10 cellular contexts compared by ENCODE assay signal in genomic region chr16:56789360-56789759, GRCh38. TPM values are rescaled to one million over a fixed set of nuclear protein-coding genes. Genes with fewer than 3 reads are reported as not detected.
DNase-seq lines count a peak whose midpoint lies in the region; ATAC-seq and TF ChIP-seq lines count a peak whose summit lies in the region.
"Had no signal": no experiment of that assay in that cellular context is flagged by ENCODE, and none has a peak within 500 bp of the region (broad histone marks: within the 10 kb centered on the region; RNA-seq: fewer than 3 reads in every experiment).

No MANE protein-coding gene starts in this region.

- H3K36me3 ChIP-seq in MM.1S (replicated peaks; ENCODE audit: insufficient read depth, low read length): no peaks in the 10 kb centered on the region
- no peaks in the 10 kb centered on the region for H3K36me3 ChIP-seq in uterus

- no peak for TF ChIP-seq POLR2A in uterus (IDR thresholded peaks at IDR 0.05)

- no peak overlapping the region for H2AFZ ChIP-seq in MM.1S (ENCODE audit: low read length)

- H3K4me1 ChIP-seq in MM.1S (ENCODE audit: low read length) (no peaks in the 10 kb centered on the region), uterus (no peaks in the 10 kb centered on the region)

- no peaks in the 10 kb centered on the region for H4K20me1 ChIP-seq in MM.1S (ENCODE audit: insufficient read depth, low read length)

- H3F3A ChIP-seq in MM.1S (ENCODE audit: insufficient read depth, low read length): no peaks in the 10 kb centered on the region

- H3K27me3 Mint-ChIP-seq in activated CD4-positive, alpha-beta T cell treated with anti-CD3 and anti-CD28 coated beads, Interleukin-2, amount 10 ng/mL, durations not matched to agents 7 days and 5 days: no peaks in the 10 kb centered on the region
- H3K27me3 Mint-ChIP-seq: activated B cell treated with CpG ODN at 0.5 μM for 24 hours; CD8-positive, alpha-beta memory T cell had no signal

- H3K36me3 Mint-ChIP-seq in activated CD4-positive, alpha-beta T cell treated with anti-CD3 and anti-CD28 coated beads, Interleukin-2, amount 10 ng/mL, durations not matched to agents 7 days and 5 days (ENCODE audit: low read depth): no peaks in the 10 kb centered on the region

- H3K9me3 ChIP-seq in MM.1S (replicated peaks; ENCODE audit: insufficient read depth, low read length): no peaks in the 10 kb centered on the region
- H3K9me3 ChIP-seq in uterus: no peaks in the 10 kb centered on the region

- H3K27ac ChIP-seq in MM.1S (ENCODE audit: low read length) (no peak overlapping the region), uterus (no peak overlapping the region)

- H3K9ac ChIP-seq in MM.1S (ENCODE audit: low read length): no peak overlapping the region

- ATAC-seq in left ventricle myocardium superior: peak; percentile 71
- no peak for ATAC-seq in GM21390 (IDR thresholded peaks at IDR 0.05; ENCODE audit: unreplicated experiment)

- peak; percentile 51 for DNase-seq in NCI-H82 (lab: John Stamatoyannopoulos, UW)
- DNase-seq in NCI-H82 treated with DMSO at 0.1 percent for 48 hours (lab: John Stamatoyannopoulos, UW; ENCODE audit: unreplicated experiment): no peak
- peak; percentile 78 for DNase-seq in MM.1S
- DNase-seq in activated CD4-positive, alpha-beta T cell treated with anti-CD3 and anti-CD28 coated beads, Interleukin-2, amount 10 ng/mL, durations not matched to agents 7 days and 5 days: peak; percentile 55
- DNase-seq in left ventricle myocardium superior: peak; percentile 42
- DNase-seq in uterus: peak; percentile 20 to 24
- no peak for DNase-seq in cortex of kidney (lab: John Stamatoyannopoulos, UW)
- DNase-seq: activated B cell treated with CpG ODN at 0.5 μM for 24 hours had no signal

- CTCF ChIA-PET in activated CD4-positive, alpha-beta T cell treated with anti-CD3 and anti-CD28 coated beads, Interleukin-2, amount 10 ng/mL, durations not matched to agents 7 days and 5 days (lab: Charles Lee): interaction anchor here (0.5 to 1.0 kb wide), 5 partner anchors 25 to 241 kb away, joined by 3 to 4 read pairs (median 4); no protein-coding TSS in a partner anchor

- H3K79me2 ChIP-seq in MM.1S (ENCODE audit: low read length): peaks cover 14% of the 10 kb centered on the region; the same call in 1 of the 2 replicates

- H3K27me3 ChIP-seq in MM.1S (replicated peaks; ENCODE audit: insufficient read depth, low read length) (no peaks in the 10 kb centered on the region), uterus (no peaks in the 10 kb centered on the region)

- intact Hi-C loops in left ventricle myocardium superior (cut with micrococcal nuclease): no loop called here
- intact Hi-C loops in uterus (cut with DNase I; ENCODE audit: low total_unique reads): no loop called here

- H3K27ac Mint-ChIP-seq in activated CD4-positive, alpha-beta T cell treated with anti-CD3 and anti-CD28 coated beads, Interleukin-2, amount 10 ng/mL, durations not matched to agents 7 days and 5 days: no peak overlapping the region
- H3K27ac Mint-ChIP-seq: activated B cell treated with CpG ODN at 0.5 μM for 24 hours; CD8-positive, alpha-beta memory T cell had no signal

- H3K4me2 ChIP-seq in MM.1S (ENCODE audit: low read depth, low read length): no peak overlapping the region

- no peaks in the 10 kb centered on the region for H3K9me2 ChIP-seq in MM.1S (replicated peaks; ENCODE audit: insufficient read depth, low read length)

- peaks cover 2% of the 10 kb centered on the region for H3K4me1 Mint-ChIP-seq in activated CD4-positive, alpha-beta T cell treated with anti-CD3 and anti-CD28 coated beads, Interleukin-2, amount 10 ng/mL, durations not matched to agents 7 days and 5 days

- H3K4me3 ChIP-seq in MM.1S (ENCODE audit: low read length): no peak overlapping the region
- H3K4me3 ChIP-seq in uterus: no peak overlapping the region

- peak; percentile 61 for TF ChIP-seq CTCF in MM.1S (IDR thresholded peaks at IDR 0.05; ENCODE audit: low read length)
- peak; percentile 26 to 38 (median 36) for TF ChIP-seq CTCF in uterus (IDR thresholded peaks at IDR 0.05)

- no peaks in the 10 kb centered on the region for H3K9me3 Mint-ChIP-seq in activated CD4-positive, alpha-beta T cell treated with anti-CD3 and anti-CD28 coated beads, Interleukin-2, amount 10 ng/mL, durations not matched to agents 7 days and 5 days
- H3K9me3 Mint-ChIP-seq: activated B cell treated with CpG ODN at 0.5 μM for 24 hours; CD8-positive, alpha-beta memory T cell had no signal

- H3K4me3 Mint-ChIP-seq in activated CD4-positive, alpha-beta T cell treated with anti-CD3 and anti-CD28 coated beads, Interleukin-2, amount 10 ng/mL, durations not matched to agents 7 days and 5 days: no peak overlapping the region
- H3K4me3 Mint-ChIP-seq: activated B cell treated with CpG ODN at 0.5 μM for 24 hours; CD8-positive, alpha-beta memory T cell had no signal

- POLR2A ChIA-PET in activated CD4-positive, alpha-beta T cell treated with anti-CD3 and anti-CD28 coated beads, Interleukin-2, amount 10 ng/mL, durations not matched to agents 7 days and 5 days (lab: Charles Lee): no interaction called here

RNA-seq across cellular contexts. Expression of gene NUP93, which starts 59.4 kb away (rescaled TPM):
- total RNA-seq in activated CD4-positive, alpha-beta T cell treated with anti-CD3 and anti-CD28 coated beads, Interleukin-2, amount 10 ng/mL, durations not matched to agents 7 days and 5 days: 10 to 100 TPM; 85.0 to 85.9 TPM
- total RNA-seq in left ventricle myocardium superior: 26.2 TPM
- 10 to 100 TPM; 17.6 to 71.0 (median 34.5) TPM for total RNA-seq in uterus

Comparison
In these comparisons a context has a peak if more than half of its experiments do, and no peak if none do; other contexts are left out.
1. DNase-seq: peak in NCI-H82 (single experiment), MM.1S (single experiment), activated CD4-positive, alpha-beta T cell treated with anti-CD3 and anti-CD28 coated beads, Interleukin-2, amount 10 ng/mL, durations not matched to agents 7 days and 5 days (single experiment), left ventricle myocardium superior (single experiment) and uterus (2 of 2); none in NCI-H82 treated with DMSO at 0.1 percent for 48 hours (single experiment) and cortex of kidney (single experiment).